8 cellular contexts compared by ENCODE assay signal in the genomic region with DNA sequence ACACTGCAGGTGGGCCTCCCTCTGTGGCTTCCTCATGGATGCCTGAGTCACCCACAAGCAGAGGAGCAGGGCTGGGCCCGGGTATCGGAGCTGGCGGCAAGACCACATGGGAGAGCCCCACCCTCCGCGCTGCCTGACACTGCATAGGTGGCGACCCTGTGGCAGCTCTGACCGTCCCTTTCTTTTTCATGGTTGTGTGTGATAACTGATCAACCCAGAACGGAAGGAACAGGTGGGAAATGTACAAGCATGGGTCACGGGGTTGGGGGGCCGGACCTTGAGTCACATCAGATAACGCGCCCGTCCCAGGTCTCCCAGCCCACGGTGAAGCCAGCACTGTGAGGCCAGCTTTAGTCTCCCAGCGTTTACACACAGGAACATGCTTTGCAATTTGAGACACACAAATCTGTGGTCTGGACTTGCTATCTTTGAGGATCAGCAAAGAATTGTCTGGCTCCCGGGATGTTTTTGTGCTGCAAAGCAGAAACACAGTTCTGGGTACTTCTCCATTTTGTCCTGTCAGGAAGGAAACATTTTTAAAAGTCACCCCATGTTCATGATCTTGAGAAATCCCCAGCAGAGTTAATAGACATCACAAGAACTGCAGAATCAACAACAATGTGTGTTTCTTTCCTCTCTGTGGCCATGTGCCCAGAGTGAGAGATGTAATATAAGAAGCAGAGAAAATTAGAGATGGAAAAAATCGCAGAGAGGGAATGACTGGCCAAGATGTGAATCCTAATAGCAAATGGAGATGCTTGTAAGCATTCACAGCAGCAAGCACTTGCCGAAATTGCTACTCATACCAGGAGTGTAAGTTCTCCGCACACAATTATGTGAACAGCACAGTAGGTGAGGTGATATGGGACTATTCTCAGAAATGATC.
DNase-seq lines count a peak whose midpoint lies in the region.

No MANE protein-coding gene starts in this region.

- H3K27ac Mint-ChIP-seq in activated CD4-positive, alpha-beta T cell treated with anti-CD3 and anti-CD28 coated beads, Interleukin-2, amount 10 ng/mL, durations not matched to agents 24 days and 14 days, result no peak overlapping the region

- peaks cover 4% of the 10 kb centered on the region for H3K9me3 Mint-ChIP-seq in activated CD4-positive, alpha-beta T cell treated with anti-CD3 and anti-CD28 coated beads, Interleukin-2, amount 10 ng/mL, durations not matched to agents 24 days and 14 days

- H3K36me3 Mint-ChIP-seq in activated CD4-positive, alpha-beta T cell treated with anti-CD3 and anti-CD28 coated beads, Interleukin-2, amount 10 ng/mL, durations not matched to agents 24 days and 14 days (ENCODE audit: low read depth), result no peaks in the 10 kb centered on the region

- H3K4me3 Mint-ChIP-seq in activated CD4-positive, alpha-beta T cell treated with anti-CD3 and anti-CD28 coated beads, Interleukin-2, amount 10 ng/mL, durations not matched to agents 24 days and 14 days, result peak overlapping the region; percentile 18

- H3K27ac ChIP-seq in substantia nigra (ENCODE audit: low read depth, low read length, poor library complexity, severe bottlenecking), result peak overlapping the region; percentile 42

- peak; percentile 55 for DNase-seq in activated CD4-positive, alpha-beta T cell treated with anti-CD3 and anti-CD28 coated beads, Interleukin-2, amount 10 ng/mL, durations not matched to agents 24 days and 14 days
- no peak for DNase-seq in activated CD4-positive, alpha-beta T cell treated with anti-CD3 and anti-CD28 coated beads for 1 hour
- peak; percentile 76 for DNase-seq in H4 (ENCODE audit: low spot score)
- peak; percentile 14 for DNase-seq in NCI-H2171 (lab: John Stamatoyannopoulos, UW)
- DNase-seq in brain pericyte (ENCODE audit: low read depth, low spot score), result peak; percentile 72
- peak; percentile 71 for DNase-seq in medulla oblongata (ENCODE audit: extremely low spot score)
- DNase-seq in substantia nigra (lab: John Stamatoyannopoulos, UW), result peak in 7 of 49 donors; percentile 5 to 30 (median 19)
- no peak for DNase-seq in NCI-H345 (lab: John Stamatoyannopoulos, UW)

- intact Hi-C loops in activated CD4-positive, alpha-beta T cell treated with anti-CD3 and anti-CD28 coated beads, Interleukin-2, amount 10 ng/mL, durations not matched to agents 24 days and 14 days (cut with micrococcal nuclease), result no loop called here

- no peaks in the 10 kb centered on the region for H3K27me3 Mint-ChIP-seq in activated CD4-positive, alpha-beta T cell treated with anti-CD3 and anti-CD28 coated beads, Interleukin-2, amount 10 ng/mL, durations not matched to agents 24 days and 14 days

- H3K4me1 Mint-ChIP-seq in activated CD4-positive, alpha-beta T cell treated with anti-CD3 and anti-CD28 coated beads, Interleukin-2, amount 10 ng/mL, durations not matched to agents 24 days and 14 days, result peaks cover 8% of the 10 kb centered on the region

Comparison
In these comparisons a context has a peak if more than half of its experiments do, and no peak if none do; other contexts are left out.
1. DNase-seq: peak in activated CD4-positive, alpha-beta T cell treated with anti-CD3 and anti-CD28 coated beads, Interleukin-2, amount 10 ng/mL, durations not matched to agents 24 days and 14 days (single experiment), H4 (single experiment), NCI-H2171 (single experiment), brain pericyte (single experiment) and medulla oblongata (single experiment); none in activated CD4-positive, alpha-beta T cell treated with anti-CD3 and anti-CD28 coated beads for 1 hour (single experiment) and NCI-H345 (single experiment).